Comparison of ENCODE assay signal across 3 cellular contexts in the genomic region with DNA sequence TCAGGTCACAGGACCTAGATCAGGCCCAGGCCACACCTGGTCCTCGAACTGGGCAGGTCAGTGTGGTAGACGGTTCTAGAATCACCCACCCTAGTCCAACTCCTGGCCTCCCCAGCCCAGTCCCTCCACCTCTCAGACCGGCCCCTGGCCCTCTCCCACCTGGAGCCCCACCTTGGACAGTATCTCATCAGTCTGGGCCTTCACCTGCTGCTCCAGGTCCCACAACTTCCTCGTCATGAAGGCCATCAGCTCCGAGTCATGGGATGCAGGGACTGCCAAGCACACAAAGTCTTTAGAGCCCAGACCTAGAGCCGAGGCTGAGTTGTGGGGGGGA.
TF ChIP-seq lines count a peak whose summit lies in the region.

No MANE protein-coding gene starts in this region.

TF ChIP-seq in endothelial cell of umbilical vein, 7 proteins besides CTCF, POLR2A, EP300 and RAD21:
- TF ChIP-seq, protein P1, sequence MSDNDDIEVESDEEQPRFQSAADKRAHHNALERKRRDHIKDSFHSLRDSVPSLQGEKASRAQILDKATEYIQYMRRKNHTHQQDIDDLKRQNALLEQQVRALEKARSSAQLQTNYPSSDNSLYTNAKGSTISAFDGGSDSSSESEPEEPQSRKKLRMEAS (IDR thresholded peaks at IDR 0.05; ENCODE audit: insufficient read depth, insufficient read length), result no peak
- TF ChIP-seq FOS (IDR thresholded peaks at IDR 0.05; ENCODE audit: borderline replicate concordance, insufficient read depth, low read length) (no peak), POLR2AphosphoS5 (IDR thresholded peaks at IDR 0.05; ENCODE audit: insufficient read depth, low read depth, low read length) (no peak), GATA2 (IDR thresholded peaks at IDR 0.05; ENCODE audit: insufficient read depth, insufficient read length, low read depth, low read length) (no peak), JUN (IDR thresholded peaks at IDR 0.05; ENCODE audit: borderline replicate concordance, insufficient read depth, insufficient read length, low read depth) (no peak), MYC (IDR thresholded peaks at IDR 0.05; ENCODE audit: low read depth, low read length) (no peak), EZH2 (IDR thresholded peaks at IDR 0.05; ENCODE audit: borderline replicate concordance, low read depth, low read length, severe bottlenecking) (no peak)

TF ChIP-seq in HEK293T, 16 proteins besides CTCF, POLR2A, EP300 and RAD21:
- no peak for TF ChIP-seq FOXM1 (IDR thresholded peaks at IDR 0.05; ENCODE audit: borderline replicate concordance)
- no peak for TF ChIP-seq HDGF (IDR thresholded peaks at IDR 0.05; ENCODE audit: borderline replicate concordance)

TF ChIP-seq in GM23338, 12 proteins besides CTCF, POLR2A, EP300 and RAD21:
- TF ChIP-seq JUNB (IDR thresholded peaks at IDR 0.05; ENCODE audit: unreplicated experiment) (no peak), EZH2 (IDR thresholded peaks at IDR 0.05; ENCODE audit: low read depth, unreplicated experiment) (no peak), STAT1 (IDR thresholded peaks at IDR 0.05; ENCODE audit: unreplicated experiment) (no peak), ZNF331 (CRISPR knock-in tag; IDR thresholded peaks at IDR 0.05; ENCODE audit: low read depth) (no peak), CREB1 (CRISPR knock-in tag; IDR thresholded peaks at IDR 0.05; ENCODE audit: low read depth) (no peak), ZNF114 (CRISPR knock-in tag; IDR thresholded peaks at IDR 0.05) (no peak), NANOG (IDR thresholded peaks at IDR 0.05; ENCODE audit: borderline replicate concordance) (no peak), EZH2phosphoT487 (IDR thresholded peaks at IDR 0.05; ENCODE audit: unreplicated experiment) (no peak), REST (IDR thresholded peaks at IDR 0.05; ENCODE audit: unreplicated experiment) (no peak)
- TF ChIP-seq, protein P2, sequence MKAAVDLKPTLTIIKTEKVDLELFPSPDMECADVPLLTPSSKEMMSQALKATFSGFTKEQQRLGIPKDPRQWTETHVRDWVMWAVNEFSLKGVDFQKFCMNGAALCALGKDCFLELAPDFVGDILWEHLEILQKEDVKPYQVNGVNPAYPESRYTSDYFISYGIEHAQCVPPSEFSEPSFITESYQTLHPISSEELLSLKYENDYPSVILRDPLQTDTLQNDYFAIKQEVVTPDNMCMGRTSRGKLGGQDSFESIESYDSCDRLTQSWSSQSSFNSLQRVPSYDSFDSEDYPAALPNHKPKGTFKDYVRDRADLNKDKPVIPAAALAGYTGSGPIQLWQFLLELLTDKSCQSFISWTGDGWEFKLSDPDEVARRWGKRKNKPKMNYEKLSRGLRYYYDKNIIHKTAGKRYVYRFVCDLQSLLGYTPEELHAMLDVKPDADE (IDR thresholded peaks at IDR 0.05), result no peak
- TF ChIP-seq, protein P3, sequence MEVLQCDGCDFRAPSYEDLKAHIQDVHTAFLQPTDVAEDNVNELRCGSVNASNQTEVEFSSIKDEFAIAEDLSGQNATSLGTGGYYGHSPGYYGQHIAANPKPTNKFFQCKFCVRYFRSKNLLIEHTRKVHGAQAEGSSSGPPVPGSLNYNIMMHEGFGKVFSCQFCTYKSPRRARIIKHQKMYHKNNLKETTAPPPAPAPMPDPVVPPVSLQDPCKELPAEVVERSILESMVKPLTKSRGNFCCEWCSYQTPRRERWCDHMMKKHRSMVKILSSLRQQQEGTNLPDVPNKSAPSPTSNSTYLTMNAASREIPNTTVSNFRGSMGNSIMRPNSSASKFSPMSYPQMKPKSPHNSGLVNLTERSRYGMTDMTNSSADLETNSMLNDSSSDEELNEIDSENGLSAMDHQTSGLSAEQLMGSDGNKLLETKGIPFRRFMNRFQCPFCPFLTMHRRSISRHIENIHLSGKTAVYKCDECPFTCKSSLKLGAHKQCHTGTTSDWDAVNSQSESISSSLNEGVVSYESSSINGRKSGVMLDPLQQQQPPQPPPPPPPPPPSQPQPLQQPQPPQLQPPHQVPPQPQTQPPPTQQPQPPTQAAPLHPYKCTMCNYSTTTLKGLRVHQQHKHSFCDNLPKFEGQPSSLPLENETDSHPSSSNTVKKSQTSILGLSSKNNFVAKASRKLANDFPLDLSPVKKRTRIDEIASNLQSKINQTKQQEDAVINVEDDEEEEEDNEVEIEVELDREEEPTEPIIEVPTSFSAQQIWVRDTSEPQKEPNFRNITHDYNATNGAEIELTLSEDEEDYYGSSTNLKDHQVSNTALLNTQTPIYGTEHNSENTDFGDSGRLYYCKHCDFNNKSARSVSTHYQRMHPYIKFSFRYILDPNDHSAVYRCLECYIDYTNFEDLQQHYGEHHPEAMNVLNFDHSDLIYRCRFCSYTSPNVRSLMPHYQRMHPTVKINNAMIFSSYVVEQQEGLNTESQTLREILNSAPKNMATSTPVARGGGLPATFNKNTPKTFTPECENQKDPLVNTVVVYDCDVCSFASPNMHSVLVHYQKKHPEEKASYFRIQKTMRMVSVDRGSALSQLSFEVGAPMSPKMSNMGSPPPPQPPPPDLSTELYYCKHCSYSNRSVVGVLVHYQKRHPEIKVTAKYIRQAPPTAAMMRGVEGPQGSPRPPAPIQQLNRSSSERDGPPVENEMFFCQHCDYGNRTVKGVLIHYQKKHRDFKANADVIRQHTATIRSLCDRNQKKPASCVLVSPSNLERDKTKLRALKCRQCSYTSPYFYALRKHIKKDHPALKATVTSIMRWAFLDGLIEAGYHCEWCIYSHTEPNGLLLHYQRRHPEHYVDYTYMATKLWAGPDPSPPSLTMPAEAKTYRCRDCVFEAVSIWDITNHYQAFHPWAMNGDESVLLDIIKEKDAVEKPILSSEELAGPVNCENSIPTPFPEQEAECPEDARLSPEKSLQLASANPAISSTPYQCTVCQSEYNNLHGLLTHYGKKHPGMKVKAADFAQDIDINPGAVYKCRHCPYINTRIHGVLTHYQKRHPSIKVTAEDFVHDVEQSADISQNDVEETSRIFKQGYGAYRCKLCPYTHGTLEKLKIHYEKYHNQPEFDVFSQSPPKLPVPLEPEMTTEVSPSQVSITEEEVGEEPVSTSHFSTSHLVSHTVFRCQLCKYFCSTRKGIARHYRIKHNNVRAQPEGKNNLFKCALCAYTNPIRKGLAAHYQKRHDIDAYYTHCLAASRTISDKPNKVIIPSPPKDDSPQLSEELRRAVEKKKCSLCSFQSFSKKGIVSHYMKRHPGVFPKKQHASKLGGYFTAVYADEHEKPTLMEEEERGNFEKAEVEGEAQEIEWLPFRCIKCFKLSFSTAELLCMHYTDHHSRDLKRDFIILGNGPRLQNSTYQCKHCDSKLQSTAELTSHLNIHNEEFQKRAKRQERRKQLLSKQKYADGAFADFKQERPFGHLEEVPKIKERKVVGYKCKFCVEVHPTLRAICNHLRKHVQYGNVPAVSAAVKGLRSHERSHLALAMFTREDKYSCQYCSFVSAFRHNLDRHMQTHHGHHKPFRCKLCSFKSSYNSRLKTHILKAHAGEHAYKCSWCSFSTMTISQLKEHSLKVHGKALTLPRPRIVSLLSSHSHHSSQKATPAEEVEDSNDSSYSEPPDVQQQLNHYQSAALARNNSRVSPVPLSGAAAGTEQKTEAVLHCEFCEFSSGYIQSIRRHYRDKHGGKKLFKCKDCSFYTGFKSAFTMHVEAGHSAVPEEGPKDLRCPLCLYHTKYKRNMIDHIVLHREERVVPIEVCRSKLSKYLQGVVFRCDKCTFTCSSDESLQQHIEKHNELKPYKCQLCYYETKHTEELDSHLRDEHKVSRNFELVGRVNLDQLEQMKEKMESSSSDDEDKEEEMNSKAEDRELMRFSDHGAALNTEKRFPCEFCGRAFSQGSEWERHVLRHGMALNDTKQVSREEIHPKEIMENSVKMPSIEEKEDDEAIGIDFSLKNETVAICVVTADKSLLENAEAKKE (CRISPR knock-in tag; IDR thresholded peaks at IDR 0.05), result no peak
